In genomic region chr10:112456533-112456932, GRCh38 we compare ENCODE assay signal across 17 cellular contexts. TPM values are rescaled to one million over a fixed set of nuclear protein-coding genes. Genes with fewer than 3 reads are reported as not detected.
DNase-seq lines count a peak whose midpoint lies in the region; ATAC-seq and TF ChIP-seq lines count a peak whose summit lies in the region.
"Had no signal": no experiment of that assay in that cellular context is flagged by ENCODE, and none has a peak within 500 bp of the region (broad histone marks: within the 10 kb centered on the region; RNA-seq: fewer than 3 reads in every experiment).

No MANE protein-coding gene starts in this region.

- H3K9me3 Mint-ChIP-seq in stimulated activated naive CD8-positive, alpha-beta T cell treated with anti-CD3 and anti-CD28 coated beads, Interleukin-15, amount 100 ng/mL, for 72 hours, result no peaks in the 10 kb centered on the region
- H3K9me3 Mint-ChIP-seq in activated T-helper 17 cell treated with anti-CD3 and anti-CD28 coated beads, Interleukin-2, amount 50 U/mL, for 72 hours, result no peaks in the 10 kb centered on the region
- H3K9me3 Mint-ChIP-seq in activated CD8-positive, alpha-beta memory T cell treated with anti-CD3 and anti-CD28 coated beads, Interleukin-2, amount 10 ng/mL, durations not matched to agents 7 days and 5 days (ENCODE audit: low read depth), result no peaks in the 10 kb centered on the region
- H3K9me3 Mint-ChIP-seq: naive thymus-derived CD4-positive, alpha-beta T cell; T-helper 1 cell treated with Interleukin-12 subunit alpha and Interleukin-12 subunit beta and Interleukin-4 antibody, amounts not matched to agents 30 μg/mL and 1 μg/mL, for 36 hours had no signal

- H3K9me3 ChIP-seq in Karpas-422 (ENCODE audit: low read length) (no peaks in the 10 kb centered on the region), upper lobe of right lung (no peaks in the 10 kb centered on the region), ascending aorta (no peaks in the 10 kb centered on the region)
- H3K9me3 ChIP-seq: BE2C had no signal

- CTCF ChIA-PET in activated CD8-positive, alpha-beta memory T cell treated with anti-CD3 and anti-CD28 coated beads, Interleukin-2, amount 10 ng/mL, durations not matched to agents 7 days and 5 days (lab: Charles Lee), result interaction anchor here (0.8 to 1.8 kb wide), 5 partner anchors 8 to 16 kb away, joined by 3 to 10 read pairs (median 3); partner anchors contain the start of genes VTI1A and ZDHHC6

- no peak for ATAC-seq in stimulated activated naive CD8-positive, alpha-beta T cell treated with anti-CD3 and anti-CD28 coated beads, Interleukin-15, amount 100 ng/mL, for 72 hours
- ATAC-seq in stimulated activated naive CD8-positive, alpha-beta T cell treated with anti-CD3 and anti-CD28 coated beads, Interleukin-15, Interleukin-2, amounts not matched to agents 100 U/mL and 50 U/mL, for 24 hours, result no peak
- no peak for ATAC-seq in activated T-helper 17 cell treated with anti-CD3 and anti-CD28 coated beads, Interleukin-2, amount 50 U/mL, for 72 hours (replicated peaks)
- no peak for ATAC-seq in upper lobe of right lung
- ATAC-seq in activated CD8-positive, alpha-beta memory T cell treated with anti-CD3 and anti-CD28 coated beads, Interleukin-2, amount 10 ng/mL, durations not matched to agents 7 days and 5 days, result no peak
- ATAC-seq: naive thymus-derived CD4-positive, alpha-beta T cell had no signal

- TF ChIP-seq CTCF in upper lobe of right lung (IDR thresholded peaks at IDR 0.05), result peak; percentile 6
- no peak for TF ChIP-seq CTCF in ascending aorta (IDR thresholded peaks at IDR 0.05)

- no peak overlapping the region for H3K4me2 ChIP-seq in Karpas-422 (ENCODE audit: low read depth, low read length, poor library complexity, severe bottlenecking)

- H2AFZ ChIP-seq in Karpas-422 (ENCODE audit: low read length), result no peak overlapping the region

- peak overlapping the region; percentile 67 to 99 for H3K27ac Mint-ChIP-seq in stimulated activated naive CD8-positive, alpha-beta T cell treated with anti-CD3 and anti-CD28 coated beads, Interleukin-15, amount 100 ng/mL, for 72 hours
- H3K27ac Mint-ChIP-seq in activated T-helper 17 cell treated with anti-CD3 and anti-CD28 coated beads, Interleukin-2, amount 50 U/mL, for 72 hours, result peak overlapping the region; percentile 5
- H3K27ac Mint-ChIP-seq in activated CD8-positive, alpha-beta memory T cell treated with anti-CD3 and anti-CD28 coated beads, Interleukin-2, amount 10 ng/mL, durations not matched to agents 7 days and 5 days, result no peak overlapping the region
- H3K27ac Mint-ChIP-seq: T-helper 1 cell treated with Interleukin-12 subunit alpha and Interleukin-12 subunit beta and Interleukin-4 antibody, amounts not matched to agents 30 μg/mL and 1 μg/mL, for 36 hours had no signal

- peaks cover 81% of the 10 kb centered on the region for H3K79me2 ChIP-seq in Karpas-422 (ENCODE audit: low read length)

- H3K36me3 ChIP-seq in Karpas-422 (ENCODE audit: insufficient read depth, low read length) (no peaks in the 10 kb centered on the region), upper lobe of right lung (peaks cover 7% of the 10 kb centered on the region), ascending aorta (peaks cover 0 to 11% of the 10 kb centered on the region in 2 donors)
- H3K36me3 ChIP-seq: BE2C had no signal

- no peak for DNase-seq in stimulated activated naive CD8-positive, alpha-beta T cell treated with anti-CD3 and anti-CD28 coated beads, Interleukin-15, amount 100 ng/mL, for 72 hours
- DNase-seq in stimulated activated naive CD8-positive, alpha-beta T cell treated with anti-CD3 and anti-CD28 coated beads, Interleukin-15, Interleukin-2, amounts not matched to agents 100 U/mL and 50 U/mL, for 24 hours, result no peak
- DNase-seq in Karpas-422, result peak; percentile 62
- no peak for DNase-seq in upper lobe of right lung
- no peak for DNase-seq in ascending aorta (ENCODE audit: low spot score in 2 of 2)
- DNase-seq in NCI-H2227 treated with DMSO at 0.1 percent for 48 hours (lab: John Stamatoyannopoulos, UW), result no peak
- no peak for DNase-seq in activated CD8-positive, alpha-beta memory T cell treated with anti-CD3 and anti-CD28 coated beads, Interleukin-2, amount 10 ng/mL, durations not matched to agents 7 days and 5 days
- DNase-seq: activated effector memory CD4-positive, alpha-beta T cell treated with anti-CD3 and anti-CD28 coated beads, Interleukin-2, amount 50 U/mL, for 16 hours; BE2C; cortex of kidney; left ventricle myocardium inferior; naive thymus-derived CD4-positive, alpha-beta T cell; NCI-H1105; NCI-H345 had no signal

- intact Hi-C loops in upper lobe of right lung (cut with DNase I), result no loop called here
- intact Hi-C loops in ascending aorta (cut with DNase I), result no loop called here

- peaks cover 11% of the 10 kb centered on the region for H3K36me3 Mint-ChIP-seq in activated T-helper 17 cell treated with anti-CD3 and anti-CD28 coated beads, Interleukin-2, amount 50 U/mL, for 72 hours (ENCODE audit: low read depth)
- H3K36me3 Mint-ChIP-seq in activated CD8-positive, alpha-beta memory T cell treated with anti-CD3 and anti-CD28 coated beads, Interleukin-2, amount 10 ng/mL, durations not matched to agents 7 days and 5 days, result peaks cover 9% of the 10 kb centered on the region

- H3K9ac ChIP-seq in Karpas-422 (ENCODE audit: low read length), result no peak overlapping the region

- no peaks in the 10 kb centered on the region for H3K9me2 ChIP-seq in Karpas-422 (replicated peaks; ENCODE audit: insufficient read depth, low read length)

- H3K4me3 Mint-ChIP-seq in stimulated activated naive CD8-positive, alpha-beta T cell treated with anti-CD3 and anti-CD28 coated beads, Interleukin-15, amount 100 ng/mL, for 72 hours, result no peak overlapping the region
- H3K4me3 Mint-ChIP-seq in activated T-helper 17 cell treated with anti-CD3 and anti-CD28 coated beads, Interleukin-2, amount 50 U/mL, for 72 hours, result no peak overlapping the region
- no peak overlapping the region for H3K4me3 Mint-ChIP-seq in activated CD8-positive, alpha-beta memory T cell treated with anti-CD3 and anti-CD28 coated beads, Interleukin-2, amount 10 ng/mL, durations not matched to agents 7 days and 5 days
- H3K4me3 Mint-ChIP-seq: naive thymus-derived CD4-positive, alpha-beta T cell; T-helper 1 cell treated with Interleukin-12 subunit alpha and Interleukin-12 subunit beta and Interleukin-4 antibody, amounts not matched to agents 30 μg/mL and 1 μg/mL, for 36 hours had no signal

- H4K20me1 ChIP-seq in Karpas-422 (ENCODE audit: insufficient read depth, low read depth, low read length), result no peaks in the 10 kb centered on the region

- H3K27me3 Mint-ChIP-seq in stimulated activated naive CD8-positive, alpha-beta T cell treated with anti-CD3 and anti-CD28 coated beads, Interleukin-15, amount 100 ng/mL, for 72 hours, result no peaks in the 10 kb centered on the region
- no peaks in the 10 kb centered on the region for H3K27me3 Mint-ChIP-seq in activated T-helper 17 cell treated with anti-CD3 and anti-CD28 coated beads, Interleukin-2, amount 50 U/mL, for 72 hours
- no peaks in the 10 kb centered on the region for H3K27me3 Mint-ChIP-seq in activated CD8-positive, alpha-beta memory T cell treated with anti-CD3 and anti-CD28 coated beads, Interleukin-2, amount 10 ng/mL, durations not matched to agents 7 days and 5 days
- H3K27me3 Mint-ChIP-seq: naive thymus-derived CD4-positive, alpha-beta T cell had no signal

- H3K4me3 ChIP-seq in Karpas-422 (ENCODE audit: low read length), result no peak overlapping the region
- H3K4me3 ChIP-seq in upper lobe of right lung, result no peak overlapping the region
- no peak overlapping the region for H3K4me3 ChIP-seq in ascending aorta
- H3K4me3 ChIP-seq: left ventricle myocardium inferior had no signal

- H3K4me1 ChIP-seq in Karpas-422 (ENCODE audit: low read length) (peaks cover 17% of the 10 kb centered on the region), upper lobe of right lung (no peaks in the 10 kb centered on the region), ascending aorta (no peaks in the 10 kb centered on the region)
- H3K4me1 ChIP-seq: BE2C, left ventricle myocardium inferior had no signal

- peaks cover 33% of the 10 kb centered on the region for H3K4me1 Mint-ChIP-seq in stimulated activated naive CD8-positive, alpha-beta T cell treated with anti-CD3 and anti-CD28 coated beads, Interleukin-15, amount 100 ng/mL, for 72 hours
- peaks cover 12% of the 10 kb centered on the region for H3K4me1 Mint-ChIP-seq in activated T-helper 17 cell treated with anti-CD3 and anti-CD28 coated beads, Interleukin-2, amount 50 U/mL, for 72 hours
- H3K4me1 Mint-ChIP-seq in activated CD8-positive, alpha-beta memory T cell treated with anti-CD3 and anti-CD28 coated beads, Interleukin-2, amount 10 ng/mL, durations not matched to agents 7 days and 5 days, result peaks cover 10% of the 10 kb centered on the region

- H3K27ac ChIP-seq in Karpas-422 (ENCODE audit: low read length) (no peak overlapping the region), upper lobe of right lung (no peak overlapping the region), ascending aorta (no peak overlapping the region)
- H3K27ac ChIP-seq: left ventricle myocardium inferior, RWPE1 had no signal

- H3K27me3 ChIP-seq in Karpas-422 (ENCODE audit: low read length) (no peaks in the 10 kb centered on the region), upper lobe of right lung (no peaks in the 10 kb centered on the region), ascending aorta (no peaks in the 10 kb centered on the region)
- H3K27me3 ChIP-seq: BE2C had no signal

RNA-seq across cellular contexts. Expression of gene VTI1A, which starts 9.5 kb away (rescaled TPM):
- 61.2 and 61.7 TPM in 2 replicates for total RNA-seq in Karpas-422 (2014; rRNA removed; shearing (Covaris generic); ENCODE audit: low replicate concordance)
- 10 to 100 TPM; 35.2 to 46.9 TPM for total RNA-seq in activated T-helper 17 cell treated with anti-CD3 and anti-CD28 coated beads, Interleukin-2, amount 50 U/mL, for 72 hours
- total RNA-seq in upper lobe of right lung, result 29.7 TPM
- 32.5 TPM for total RNA-seq in ascending aorta
- total RNA-seq in activated CD8-positive, alpha-beta memory T cell treated with anti-CD3 and anti-CD28 coated beads, Interleukin-2, amount 10 ng/mL, durations not matched to agents 7 days and 5 days, result 10 to 100 TPM; 39.0 to 54.6 TPM

RNA-seq across cellular contexts. Expression of gene ZDHHC6, which starts 9.8 kb away (rescaled TPM):
- total RNA-seq in Karpas-422 (2014; rRNA removed; shearing (Covaris generic); ENCODE audit: low replicate concordance), result 20.9 and 33.9 TPM in 2 replicates
- 10 to 100 TPM; 45.4 to 56.2 TPM for total RNA-seq in activated T-helper 17 cell treated with anti-CD3 and anti-CD28 coated beads, Interleukin-2, amount 50 U/mL, for 72 hours
- total RNA-seq in upper lobe of right lung, result 34.9 TPM
- 67.3 TPM for total RNA-seq in ascending aorta
- total RNA-seq in activated CD8-positive, alpha-beta memory T cell treated with anti-CD3 and anti-CD28 coated beads, Interleukin-2, amount 10 ng/mL, durations not matched to agents 7 days and 5 days, result 10 to 100 TPM; 44.2 to 48.1 TPM
